ENCODE assay signal across 20 cellular contexts in genomic region chr19:33428627-33429013, GRCh38. TPM values are rescaled to one million over a fixed set of nuclear protein-coding genes. Genes with fewer than 3 reads are reported as not detected.
A peak's percentile ranks its signal among the peaks of the same experiment; 100 is the strongest.
DNase-seq lines count a peak whose midpoint lies in the region; ATAC-seq and TF ChIP-seq lines count a peak whose summit lies in the region.
"Had no signal": no experiment of that assay in that cellular context is flagged by ENCODE, and none has a peak within 500 bp of the region (broad histone marks: within the 10 kb centered on the region; RNA-seq: fewer than 3 reads in every experiment).

No MANE protein-coding gene starts in this region.

- no peaks in the 10 kb centered on the region for H3K9me3 ChIP-seq in CD4-positive, alpha-beta T cell (ENCODE audit: control insufficient read depth, low read length)
- no peaks in the 10 kb centered on the region for H3K9me3 ChIP-seq in neuronal stem cell (replicated peaks in 1 of 2; ENCODE audit: control insufficient read depth in 2 of 2, insufficient read depth in 1 of 2, low read depth in 1 of 2, low read length in 2 of 2)
- H3K9me3 ChIP-seq: Peyer's patch had no signal

- no peak overlapping the region for H3K18ac ChIP-seq in neuronal stem cell (ENCODE audit: low read length)

- no CpG with 5 or more reads among the region's 5 CpGs for WGBS in neuronal stem cell (ENCODE audit: extremely low coverage in 2 of 2, insufficient read length in 2 of 2, insufficient replicate concordance in 1 of 2), 2 donors

- no peak overlapping the region for H3K4me3 ChIP-seq in neuronal stem cell (ENCODE audit: low read length in 2 of 2)
- H3K4me3 ChIP-seq: GM23248, Peyer's patch, SK-N-MC had no signal

- no peak overlapping the region for H3K14ac ChIP-seq in neuronal stem cell (ENCODE audit: low read length)

- no peak overlapping the region for H3K4me3 Mint-ChIP-seq in CD14-positive monocyte
- H3K4me3 Mint-ChIP-seq in CD4-positive, alpha-beta T cell, result no peak overlapping the region
- no peak overlapping the region for H3K4me3 Mint-ChIP-seq in chondrocyte (ENCODE audit: unreplicated experiment)
- H3K4me3 Mint-ChIP-seq in activated naive CD8-positive, alpha-beta T cell treated with anti-CD3 and anti-CD28 coated beads for 36 hours, result no peak overlapping the region

- H3K36me3 Mint-ChIP-seq in CD14-positive monocyte (no peaks in the 10 kb centered on the region), chondrocyte (ENCODE audit: low read depth) (peaks cover 1% of the 10 kb centered on the region)
- no peaks in the 10 kb centered on the region for H3K36me3 Mint-ChIP-seq in CD4-positive, alpha-beta T cell (ENCODE audit: low read depth)
- peaks cover 7% of the 10 kb centered on the region for H3K36me3 Mint-ChIP-seq in activated naive CD8-positive, alpha-beta T cell treated with anti-CD3 and anti-CD28 coated beads for 36 hours

- H3K9me3 Mint-ChIP-seq in CD14-positive monocyte, result peaks cover 0 to under 1% (median 0%) of the 10 kb centered on the region in 7 donors
- no peaks in the 10 kb centered on the region for H3K9me3 Mint-ChIP-seq in CD4-positive, alpha-beta T cell
- H3K9me3 Mint-ChIP-seq in chondrocyte (ENCODE audit: low read depth), result no peaks in the 10 kb centered on the region
- H3K9me3 Mint-ChIP-seq in activated naive CD8-positive, alpha-beta T cell treated with anti-CD3 and anti-CD28 coated beads for 36 hours, result no peaks in the 10 kb centered on the region

- H2AK5ac ChIP-seq in neuronal stem cell (ENCODE audit: low read depth, low read length), result no peak overlapping the region

- no peak overlapping the region for H3K27ac ChIP-seq in CD4-positive, alpha-beta T cell (ENCODE audit: low read depth, low read length)
- H3K27ac ChIP-seq in neuronal stem cell (replicated peaks; ENCODE audit: low read length), result no peak overlapping the region
- H3K27ac ChIP-seq: GM23248, HL-60, Peyer's patch, SK-N-MC had no signal

- no peaks in the 10 kb centered on the region for H3K4me1 ChIP-seq in neuronal stem cell (ENCODE audit: control insufficient read depth in 2 of 2, insufficient read depth in 1 of 2, low read depth in 1 of 2, low read length in 2 of 2)
- H3K4me1 ChIP-seq: Peyer's patch had no signal

- H2BK15ac ChIP-seq in neuronal stem cell (ENCODE audit: low read length), result peak overlapping the region; percentile 37

- POLR2A ChIA-PET in CD4-positive, alpha-beta T cell (lab: Charles Lee), result no interaction called here

- no peak overlapping the region for H4K8ac ChIP-seq in neuronal stem cell (ENCODE audit: low read depth, low read length)

- no peak overlapping the region for H2BK120ac ChIP-seq in neuronal stem cell (ENCODE audit: low read depth, low read length)

- no peak for TF ChIP-seq CTCF in CD14-positive monocyte (IDR thresholded peaks at IDR 0.05)
- TF ChIP-seq CTCF in CD4-positive, alpha-beta T cell (IDR thresholded peaks at IDR 0.05), result no peak
- no peak for TF ChIP-seq CTCF in chondrocyte (IDR thresholded peaks at IDR 0.05)

- H3K4ac ChIP-seq in neuronal stem cell (ENCODE audit: low read length), result no peak overlapping the region

- H3K27me3 Mint-ChIP-seq in CD14-positive monocyte (ENCODE audit: low read depth in 3 of 3) (peaks cover 3 to 8% (median 4%) of the 10 kb centered on the region in 3 donors), chondrocyte (ENCODE audit: low read depth) (peaks cover 2% of the 10 kb centered on the region)
- H3K27me3 Mint-ChIP-seq in CD4-positive, alpha-beta T cell, result no peaks in the 10 kb centered on the region
- H3K27me3 Mint-ChIP-seq in activated naive CD8-positive, alpha-beta T cell treated with anti-CD3 and anti-CD28 coated beads for 36 hours, result no peaks in the 10 kb centered on the region

- no peak for ATAC-seq in CD4-positive, alpha-beta T cell (ENCODE audit: poor library complexity)

- no peak overlapping the region for H3K23ac ChIP-seq in neuronal stem cell (ENCODE audit: low read depth, low read length, poor library complexity)

- intact Hi-C loops in CD14-positive monocyte (cut with micrococcal nuclease), result no loop called here
- intact Hi-C loops in CD4-positive, alpha-beta T cell (cut with DNase I, micrococcal nuclease), result loop anchor here in 1 of 2 experiments (10.0 kb wide), 1 partner anchor 666 kb away; no protein-coding TSS in a partner anchor

- H3K27ac Mint-ChIP-seq in CD14-positive monocyte, result no peak overlapping the region
- H3K27ac Mint-ChIP-seq in CD4-positive, alpha-beta T cell, result peak overlapping the region; percentile 91
- no peak overlapping the region for H3K27ac Mint-ChIP-seq in chondrocyte (ENCODE audit: unreplicated experiment)
- H3K27ac Mint-ChIP-seq in activated naive CD8-positive, alpha-beta T cell treated with anti-CD3 and anti-CD28 coated beads for 36 hours, result no peak overlapping the region

- no peak overlapping the region for H4K91ac ChIP-seq in neuronal stem cell (ENCODE audit: low read depth, low read length, poor library complexity)

- CTCF ChIA-PET in CD4-positive, alpha-beta T cell (lab: Charles Lee), result interaction anchor here (0.7 kb wide), 1 partner anchor 349 kb away, joined by 3 read pairs; no protein-coding TSS in a partner anchor

- no peaks in the 10 kb centered on the region for H3K79me1 ChIP-seq in neuronal stem cell (ENCODE audit: low read depth, low read length)

- peak; percentile 40 for DNase-seq in CD14-positive monocyte (ENCODE audit: low spot score)
- DNase-seq in CD4-positive, alpha-beta T cell, result no peak
- peak; percentile 14 for DNase-seq in chondrocyte (ENCODE audit: low spot score)
- DNase-seq in neuronal stem cell (ENCODE audit: low spot score), result no peak
- no peak for DNase-seq in UCSD-AML1 (lab: John Stamatoyannopoulos, UW; ENCODE audit: unreplicated experiment)
- DNase-seq in activated naive CD8-positive, alpha-beta T cell treated with anti-CD3 and anti-CD28 coated beads for 36 hours, result no peak
- DNase-seq in activated T-cell treated with anti-CD3 and anti-CD28 coated beads for 4 hours, result no peak
- DNase-seq: ACHN, C1 segment of cervical spinal cord, DMS79 treated with DMSO at 0.1 percent for 48 hours, GM23248, HCEC 1CT, IMR-90, Karpas-422, NCI-H1092 treated with DMSO at 0.1 percent for 48 hours, NCI-H2081 treated with DMSO at 0.1 percent for 48 hours, NCI-H446 treated with DMSO at 0.1 percent for 48 hours had no signal

- H3K9ac ChIP-seq in neuronal stem cell (ENCODE audit: low read depth, low read length, poor library complexity), result no peak overlapping the region
- H3K9ac ChIP-seq: GM23248 had no signal

- no peak overlapping the region for H3K4me2 ChIP-seq in neuronal stem cell (ENCODE audit: insufficient read depth, low read length, poor library complexity, severe bottlenecking)

- peaks cover 4% of the 10 kb centered on the region for H3K4me1 Mint-ChIP-seq in CD14-positive monocyte
- H3K4me1 Mint-ChIP-seq in CD4-positive, alpha-beta T cell (ENCODE audit: low read depth), result peaks cover 19% of the 10 kb centered on the region
- no peaks in the 10 kb centered on the region for H3K4me1 Mint-ChIP-seq in chondrocyte (ENCODE audit: low read depth)
- peaks cover 5% of the 10 kb centered on the region for H3K4me1 Mint-ChIP-seq in activated naive CD8-positive, alpha-beta T cell treated with anti-CD3 and anti-CD28 coated beads for 36 hours

- H2BK12ac ChIP-seq in neuronal stem cell (ENCODE audit: low read length), result no peak overlapping the region

- no peaks in the 10 kb centered on the region for H3K36me3 ChIP-seq in neuronal stem cell (replicated peaks in 1 of 2; ENCODE audit: control insufficient read depth in 2 of 2, insufficient read depth in 2 of 2, low read length in 2 of 2)

- H3K27me3 ChIP-seq in CD4-positive, alpha-beta T cell (ENCODE audit: control insufficient read depth, insufficient read depth, low read length), result no peaks in the 10 kb centered on the region
- no peaks in the 10 kb centered on the region for H3K27me3 ChIP-seq in neuronal stem cell (ENCODE audit: control insufficient read depth in 3 of 3, insufficient read depth in 3 of 3, low read depth in 1 of 3, low read length in 3 of 3)
- H3K27me3 ChIP-seq: Peyer's patch had no signal

- no peak overlapping the region for H2BK5ac ChIP-seq in neuronal stem cell (ENCODE audit: low read length)

- H2AFZ ChIP-seq in neuronal stem cell (ENCODE audit: low read length), result no peak overlapping the region
- H2AFZ ChIP-seq: GM23248 had no signal

RNA-seq across cellular contexts. Expression of gene CEBPG, which starts 55.1 kb away (rescaled TPM):
- polyA plus RNA-seq in CD14-positive monocyte, result 10 to 100 TPM; 16.8 to 17.8 TPM
- 10 to 100 TPM; 15.5 TPM for total RNA-seq in CD4-positive, alpha-beta T cell
- 16.3 to 54.4 TPM (median 50.2 TPM) in 3 replicates for total RNA-seq in chondrocyte
- 23.4 TPM for polyA plus RNA-seq in neuronal stem cell (2013, experiment 1 of 2)
- polyA plus RNA-seq in neuronal stem cell (2013, experiment 2 of 2), result 23.1 TPM
- total RNA-seq in activated naive CD8-positive, alpha-beta T cell treated with anti-CD3 and anti-CD28 coated beads for 36 hours, result 10 to 100 TPM; 30.1 to 30.9 TPM

Comparison
In these comparisons a context has a peak if more than half of its experiments do, and no peak if none do; other contexts are left out.
1. DNase-seq: peak in CD14-positive monocyte (single experiment) and chondrocyte (single experiment); none in CD4-positive, alpha-beta T cell (0 of 10), neuronal stem cell (single experiment), UCSD-AML1 (single experiment), activated naive CD8-positive, alpha-beta T cell treated with anti-CD3 and anti-CD28 coated beads for 36 hours (single experiment) and activated T-cell treated with anti-CD3 and anti-CD28 coated beads for 4 hours (single experiment).